2 cellular contexts compared by ENCODE assay signal in the genomic region with DNA sequence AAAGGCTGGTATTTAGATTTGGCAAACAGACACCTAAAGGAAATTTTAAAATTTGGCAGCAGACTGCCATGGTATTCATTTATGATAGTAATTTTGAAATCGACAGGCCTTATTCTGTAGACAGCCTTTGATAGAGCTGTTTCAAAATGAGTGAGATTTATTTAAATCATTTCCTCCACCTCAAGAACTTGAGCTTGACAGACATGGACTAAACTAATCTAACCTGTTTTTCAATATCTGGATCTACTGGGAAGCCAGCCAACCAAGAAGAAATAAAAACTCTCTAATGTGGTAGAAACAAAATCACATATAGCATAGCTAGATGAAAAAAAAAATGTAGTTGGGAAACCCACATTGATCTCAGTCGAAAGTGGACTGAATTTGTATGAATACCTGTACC.
TF ChIP-seq lines count a peak whose summit lies in the region.

No MANE protein-coding gene starts in this region.

TF ChIP-seq in Ishikawa, 13 proteins besides CTCF, POLR2A, EP300 and RAD21 (continued from another document):
- TF ChIP-seq REST (IDR thresholded peaks at IDR 0.05; ENCODE audit: low read depth) (no peak), FOXM1 (IDR thresholded peaks at IDR 0.05; ENCODE audit: borderline replicate concordance, low read depth) (no peak), YY1 (IDR thresholded peaks at IDR 0.05; ENCODE audit: low read depth) (no peak)

TF ChIP-seq in GM12878, 131 proteins besides CTCF, POLR2A, EP300 and RAD21 (continued from another document):
- no peak for TF ChIP-seq ZNF592 (IDR thresholded peaks at IDR 0.05)
- TF ChIP-seq, protein P1, sequence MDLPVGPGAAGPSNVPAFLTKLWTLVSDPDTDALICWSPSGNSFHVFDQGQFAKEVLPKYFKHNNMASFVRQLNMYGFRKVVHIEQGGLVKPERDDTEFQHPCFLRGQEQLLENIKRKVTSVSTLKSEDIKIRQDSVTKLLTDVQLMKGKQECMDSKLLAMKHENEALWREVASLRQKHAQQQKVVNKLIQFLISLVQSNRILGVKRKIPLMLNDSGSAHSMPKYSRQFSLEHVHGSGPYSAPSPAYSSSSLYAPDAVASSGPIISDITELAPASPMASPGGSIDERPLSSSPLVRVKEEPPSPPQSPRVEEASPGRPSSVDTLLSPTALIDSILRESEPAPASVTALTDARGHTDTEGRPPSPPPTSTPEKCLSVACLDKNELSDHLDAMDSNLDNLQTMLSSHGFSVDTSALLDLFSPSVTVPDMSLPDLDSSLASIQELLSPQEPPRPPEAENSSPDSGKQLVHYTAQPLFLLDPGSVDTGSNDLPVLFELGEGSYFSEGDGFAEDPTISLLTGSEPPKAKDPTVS (IDR thresholded peaks at IDR 0.05; ENCODE audit: low read depth, low read length): no peak
- TF ChIP-seq NFIC (IDR thresholded peaks at IDR 0.05; ENCODE audit: low read depth, low read length): peak; percentile 59; the same call in 1 of the 2 replicates
- TF ChIP-seq JUNB (IDR thresholded peaks at IDR 0.05): peak; percentile 72
- no peak for TF ChIP-seq BCL11A (IDR thresholded peaks at IDR 0.05; ENCODE audit: low read depth, low read length)
- TF ChIP-seq KDM1A (IDR thresholded peaks at IDR 0.05; ENCODE audit: borderline replicate concordance): no peak
- TF ChIP-seq, protein P2, sequence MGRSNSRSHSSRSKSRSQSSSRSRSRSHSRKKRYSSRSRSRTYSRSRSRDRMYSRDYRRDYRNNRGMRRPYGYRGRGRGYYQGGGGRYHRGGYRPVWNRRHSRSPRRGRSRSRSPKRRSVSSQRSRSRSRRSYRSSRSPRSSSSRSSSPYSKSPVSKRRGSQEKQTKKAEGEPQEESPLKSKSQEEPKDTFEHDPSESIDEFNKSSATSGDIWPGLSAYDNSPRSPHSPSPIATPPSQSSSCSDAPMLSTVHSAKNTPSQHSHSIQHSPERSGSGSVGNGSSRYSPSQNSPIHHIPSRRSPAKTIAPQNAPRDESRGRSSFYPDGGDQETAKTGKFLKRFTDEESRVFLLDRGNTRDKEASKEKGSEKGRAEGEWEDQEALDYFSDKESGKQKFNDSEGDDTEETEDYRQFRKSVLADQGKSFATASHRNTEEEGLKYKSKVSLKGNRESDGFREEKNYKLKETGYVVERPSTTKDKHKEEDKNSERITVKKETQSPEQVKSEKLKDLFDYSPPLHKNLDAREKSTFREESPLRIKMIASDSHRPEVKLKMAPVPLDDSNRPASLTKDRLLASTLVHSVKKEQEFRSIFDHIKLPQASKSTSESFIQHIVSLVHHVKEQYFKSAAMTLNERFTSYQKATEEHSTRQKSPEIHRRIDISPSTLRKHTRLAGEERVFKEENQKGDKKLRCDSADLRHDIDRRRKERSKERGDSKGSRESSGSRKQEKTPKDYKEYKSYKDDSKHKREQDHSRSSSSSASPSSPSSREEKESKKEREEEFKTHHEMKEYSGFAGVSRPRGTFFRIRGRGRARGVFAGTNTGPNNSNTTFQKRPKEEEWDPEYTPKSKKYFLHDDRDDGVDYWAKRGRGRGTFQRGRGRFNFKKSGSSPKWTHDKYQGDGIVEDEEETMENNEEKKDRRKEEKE (IDR thresholded peaks at IDR 0.05): no peak
- no peak for TF ChIP-seq ZNF217 (IDR thresholded peaks at IDR 0.05)
- no peak for TF ChIP-seq IRF4 (IDR thresholded peaks at IDR 0.05; ENCODE audit: low read depth, low read length)
- no peak for TF ChIP-seq TCF7 (IDR thresholded peaks at IDR 0.05; ENCODE audit: borderline replicate concordance)
- TF ChIP-seq RUNX3 (IDR thresholded peaks at IDR 0.05; ENCODE audit: low read length): peak; percentile 47
